In the genomic region with DNA sequence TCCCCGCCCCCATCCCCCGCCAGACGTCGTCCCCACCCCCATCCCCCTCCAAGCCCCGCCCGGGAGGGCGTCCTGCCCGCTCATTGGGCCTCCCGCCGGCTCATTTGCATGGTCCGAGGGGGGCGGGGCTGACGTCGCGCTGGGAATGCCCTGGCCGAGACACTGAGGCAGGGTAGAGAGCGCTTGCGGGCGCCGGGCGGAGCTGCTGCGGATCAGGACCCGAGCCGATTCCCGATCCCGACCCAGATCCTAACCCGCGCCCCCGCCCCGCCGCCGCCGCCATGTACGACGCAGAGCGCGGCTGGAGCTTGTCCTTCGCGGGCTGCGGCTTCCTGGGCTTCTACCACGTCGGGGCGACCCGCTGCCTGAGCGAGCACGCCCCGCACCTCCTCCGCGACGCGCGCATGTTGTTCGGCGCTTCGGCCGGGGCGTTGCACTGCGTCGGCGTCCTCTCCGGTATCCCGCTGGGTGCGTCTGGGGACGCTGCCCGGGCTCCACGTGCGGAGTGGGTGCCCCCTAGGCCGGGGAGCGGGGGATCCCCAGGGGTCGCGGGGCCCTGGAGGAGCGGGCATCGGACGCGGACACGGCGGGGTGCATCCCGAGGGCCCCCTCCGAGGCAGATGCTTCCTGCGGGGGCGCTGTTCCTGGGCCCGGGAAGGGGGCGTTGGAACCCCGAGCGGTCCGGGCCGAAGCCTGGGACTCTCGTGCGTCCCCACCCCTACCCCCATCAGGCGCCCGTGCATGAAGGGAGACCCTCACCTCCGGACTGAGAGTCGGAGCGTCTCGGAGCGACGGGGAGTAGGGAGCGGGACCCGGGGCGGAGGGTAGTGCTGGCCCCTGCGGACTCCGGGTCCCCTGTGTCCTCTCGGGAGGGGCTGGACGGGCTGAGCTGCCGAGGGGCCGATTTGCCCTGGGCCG, we compare ENCODE assay signal across 8 cellular contexts. TPM values are rescaled to one million over a fixed set of nuclear protein-coding genes. Genes with fewer than 3 reads are reported as not detected.
DNase-seq lines count a peak whose midpoint lies in the region; ATAC-seq and TF ChIP-seq lines count a peak whose summit lies in the region.

A gene with protein sequence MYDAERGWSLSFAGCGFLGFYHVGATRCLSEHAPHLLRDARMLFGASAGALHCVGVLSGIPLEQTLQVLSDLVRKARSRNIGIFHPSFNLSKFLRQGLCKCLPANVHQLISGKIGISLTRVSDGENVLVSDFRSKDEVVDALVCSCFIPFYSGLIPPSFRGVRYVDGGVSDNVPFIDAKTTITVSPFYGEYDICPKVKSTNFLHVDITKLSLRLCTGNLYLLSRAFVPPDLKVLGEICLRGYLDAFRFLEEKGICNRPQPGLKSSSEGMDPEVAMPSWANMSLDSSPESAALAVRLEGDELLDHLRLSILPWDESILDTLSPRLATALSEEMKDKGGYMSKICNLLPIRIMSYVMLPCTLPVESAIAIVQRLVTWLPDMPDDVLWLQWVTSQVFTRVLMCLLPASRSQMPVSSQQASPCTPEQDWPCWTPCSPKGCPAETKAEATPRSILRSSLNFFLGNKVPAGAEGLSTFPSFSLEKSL (plus strand): TSS at position 175 of the 918 bp plus-strand sequence. CDS start 107 bp downstream, at position 282.

- peak within 1 kb of the TSS; percentile 98 for H3K27ac Mint-ChIP-seq in endothelial cell (ENCODE audit: unreplicated experiment)

- H3K36me3 Mint-ChIP-seq in endothelial cell (ENCODE audit: low read depth, unreplicated experiment): peaks cover 10% of the 10 kb centered on the region

- H3K4me3 Mint-ChIP-seq in endothelial cell (ENCODE audit: unreplicated experiment): peak within 1 kb of the TSS; percentile 91

- H3K27ac ChIP-seq in HL-60 (replicated peaks) (no peak within 1 kb of the TSS), mesodermal cell (ENCODE audit: low read depth, low read length, severe bottlenecking) (peak within 1 kb of the TSS; percentile 72)

- H3K4me1 ChIP-seq in BE2C (no peaks in the 10 kb centered on the region), mesodermal cell (ENCODE audit: control insufficient read depth, insufficient read depth, low read length, poor library complexity, severe bottlenecking) (peaks cover 34% of the 10 kb centered on the region)

- H3K9me3 ChIP-seq in BE2C (no peaks in the 10 kb centered on the region), mesodermal cell (ENCODE audit: control insufficient read depth, low read length) (no peaks in the 10 kb centered on the region)

- peaks cover 5% of the 10 kb centered on the region for H3K27me3 Mint-ChIP-seq in endothelial cell (ENCODE audit: unreplicated experiment)

- H3K36me3 ChIP-seq in BE2C (no peaks in the 10 kb centered on the region), mesodermal cell (ENCODE audit: control insufficient read depth, insufficient read depth, low read length) (peaks cover 26% of the 10 kb centered on the region)

- 0 to 1% methylated on average over 43 to 77 of the region's 107 CpGs for WGBS in mesodermal cell (ENCODE audit: insufficient coverage in 2 of 2), 2 experiments

- H3K4me3 ChIP-seq in BE2C (ENCODE audit: low read depth, low read length) (peak within 1 kb of the TSS; percentile 64), HL-60 (replicated peaks; ENCODE audit: insufficient read depth, low read length) (peak within 1 kb of the TSS; percentile 47), mesodermal cell (ENCODE audit: extremely low read depth, insufficient read depth, low read length, poor library complexity, severe bottlenecking) (peak within 1 kb of the TSS; percentile 90)

- DNase-seq in BE2C: peak; percentile 99
- DNase-seq in HL-60 (ENCODE audit: low read depth in 1 of 2, low spot score in 1 of 2): peak; percentile 45 to 49
- DNase-seq in NOMO-1 treated with DMSO at 0.1 percent for 48 hours (lab: John Stamatoyannopoulos, UW; ENCODE audit: unreplicated experiment): peak; percentile 58
- DNase-seq in activated CD8-positive, alpha-beta memory T cell treated with anti-CD3 and anti-CD28 coated beads, Interleukin-2, amount 50 U/mL, for 48 hours: peak; percentile 89
- DNase-seq in endothelial cell (ENCODE audit: low spot score): peak; percentile 96
- peak; percentile 62 for DNase-seq in stimulated activated CD8-positive, alpha-beta memory T cell treated with anti-CD3 and anti-CD28 coated beads, Interleukin-12 subunit alpha, Interleukin-12 subunit beta, amount 100 ng/mL, for 1 hour (ENCODE audit: low read depth)

- peaks cover 24% of the 10 kb centered on the region for H3K4me1 Mint-ChIP-seq in endothelial cell (ENCODE audit: unreplicated experiment)

- TF ChIP-seq CTCF in BE2C (IDR thresholded peaks at IDR 0.05; ENCODE audit: low read depth, low read length) (no peak), HL-60 (IDR thresholded peaks at IDR 0.05; ENCODE audit: insufficient read depth, low read length) (no peak), endothelial cell (IDR thresholded peaks at IDR 0.05; ENCODE audit: unreplicated experiment) (no peak)

- H3K9me3 Mint-ChIP-seq in endothelial cell (ENCODE audit: unreplicated experiment): no peaks in the 10 kb centered on the region

- H3K27me3 ChIP-seq in BE2C: 0 out of 2 replicates have a peak, but pooled peaks cover 3% of the 10 kb centered on the region
- H3K27me3 ChIP-seq in HL-60 (ENCODE audit: insufficient read depth, poor library complexity, severe bottlenecking): peaks cover 17% of the 10 kb centered on the region

- no peak for ATAC-seq in HG03565 (IDR thresholded peaks at IDR 0.05; ENCODE audit: unreplicated experiment)

RNA-seq across cellular contexts. Expression of the gene that starts here (rescaled TPM):
- polyA plus RNA-seq in BE2C (2012; ENCODE audit: insufficient read depth, insufficient read length, low read depth): 0.37 TPM
- total RNA-seq in endothelial cell (ENCODE audit: unreplicated experiment): 18.3 TPM
- 17.8 TPM for polyA plus RNA-seq in mesodermal cell (2013, experiment 1 of 2)
- 13.5 TPM for polyA plus RNA-seq in mesodermal cell (2013, experiment 2 of 2)

Comparison
In these comparisons a context has a peak if more than half of its experiments do, and no peak if none do; other contexts are left out.
1. DNase-seq: peak in every context shown above with its lines; median percentile 99 in BE2C; 96 in endothelial cell; 89 in activated CD8-positive, alpha-beta memory T cell treated with anti-CD3 and anti-CD28 coated beads, Interleukin-2, amount 50 U/mL, for 48 hours; 62 in stimulated activated CD8-positive, alpha-beta memory T cell treated with anti-CD3 and anti-CD28 coated beads, Interleukin-12 subunit alpha, Interleukin-12 subunit beta, amount 100 ng/mL, for 1 hour; 58 in NOMO-1 treated with DMSO at 0.1 percent for 48 hours; 47 in HL-60.